ENCODE assay signal across 8 cellular contexts in the genomic region with DNA sequence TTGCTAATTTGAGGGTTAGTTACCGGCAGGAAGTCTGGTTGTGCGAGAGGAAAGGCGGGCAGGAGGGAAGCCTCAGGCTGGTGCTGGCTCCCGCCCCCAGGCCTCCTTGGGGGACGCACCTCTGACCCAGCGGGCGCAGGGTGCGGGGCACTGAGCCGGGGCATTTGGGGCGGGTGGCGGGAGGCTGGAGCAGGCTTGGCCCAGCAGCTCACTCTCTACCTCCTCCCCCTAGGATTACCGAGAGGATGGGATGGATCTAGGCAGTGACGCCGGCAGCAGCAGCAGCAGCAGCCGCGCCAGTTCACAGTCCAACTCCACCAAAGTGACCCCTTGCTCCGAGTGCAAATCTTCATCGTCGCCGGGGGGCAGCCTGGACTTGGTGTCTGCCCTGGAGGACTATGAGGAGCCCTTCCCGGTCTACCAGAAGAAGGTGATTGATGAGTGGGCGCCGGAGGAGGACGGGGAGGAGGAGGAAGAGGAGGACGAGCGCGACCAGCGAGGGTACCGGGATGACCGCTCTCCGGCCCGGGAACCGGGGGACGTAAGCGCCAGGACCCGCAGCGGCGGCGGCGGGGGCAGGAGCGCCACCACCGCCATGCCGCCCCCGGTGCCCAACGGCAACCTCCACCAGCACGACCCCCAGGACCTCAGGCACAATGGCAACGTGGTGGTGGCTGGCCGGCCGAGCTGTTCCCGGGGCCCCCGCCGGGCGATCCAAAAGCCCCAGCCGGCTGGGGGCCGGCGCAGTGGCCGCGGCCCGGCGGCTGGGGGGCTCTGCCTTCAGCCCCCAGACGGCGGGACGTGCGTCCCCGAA.
DNase-seq lines count a peak whose midpoint lies in the region; ATAC-seq and TF ChIP-seq lines count a peak whose summit lies in the region.

No MANE protein-coding gene starts in this region.

- DNase-seq in DMS153 treated with DMSO at 0.1 percent for 48 hours (lab: John Stamatoyannopoulos, UW; ENCODE audit: unreplicated experiment) (peak; percentile 66), NCI-H774 (lab: John Stamatoyannopoulos, UW) (peak; percentile 81), MCF 10A (ENCODE audit: unreplicated experiment) (peak; percentile 76), sciatic nerve (ENCODE audit: low spot score) (peak; percentile 75), NCI-H1417 (lab: John Stamatoyannopoulos, UW) (no peak), GDM1 (lab: John Stamatoyannopoulos, UW) (no peak)

- H3K27me3 ChIP-seq in iPS-15b (ENCODE audit: control insufficient read depth, insufficient read depth, low read length) = peaks cover 4% of the 10 kb centered on the region

- H3K4me1 ChIP-seq in iPS-15b (ENCODE audit: control insufficient read depth, insufficient read depth, low read length) = peaks cover 14% of the 10 kb centered on the region

- POLR2A ChIA-PET in MCF 10A (lab: Yijun Ruan, JAX) = interaction anchor here (0.5 to 10.3 kb wide), 15 partner anchors 11 to 1527 kb away, joined by 3 to 212 read pairs (median 6); no protein-coding TSS in a partner anchor

- peak overlapping the region; percentile 85 for H3K27ac Mint-ChIP-seq in MCF 10A (ENCODE audit: low read depth, unreplicated experiment)

- no peaks in the 10 kb centered on the region for H3K36me3 ChIP-seq in iPS-15b (ENCODE audit: control insufficient read depth, insufficient read depth, low read length)

- no peaks in the 10 kb centered on the region for H3K9me3 ChIP-seq in iPS-15b (ENCODE audit: control insufficient read depth, insufficient read depth, low read length)

- ATAC-seq in GM21825 (IDR thresholded peaks at IDR 0.05; ENCODE audit: unreplicated experiment) = peak; percentile 24
- peak; percentile 62 for ATAC-seq in sciatic nerve

- peak overlapping the region; percentile 88 for H3K4me3 ChIP-seq in iPS-15b (ENCODE audit: low read depth, low read length)

- BruUV-seq in MCF 10A (replicated peaks; lab: Mats Ljungman, UMichigan) = no TSS peak

- H3K36me3 Mint-ChIP-seq in MCF 10A (ENCODE audit: insufficient read depth, unreplicated experiment) = peaks cover 6% of the 10 kb centered on the region

- CTCF ChIA-PET in MCF 10A (lab: Yijun Ruan, JAX) = interaction anchor here (0.6 to 3.0 kb wide), 4 partner anchors 23 to 122 kb away, joined by 3 to 10 read pairs (median 4); no protein-coding TSS in a partner anchor

- H3K9ac ChIP-seq in iPS-15b (ENCODE audit: low read depth, low read length) = peak overlapping the region; percentile 47

- H3K4me3 Mint-ChIP-seq in MCF 10A (ENCODE audit: unreplicated experiment) = peak overlapping the region; percentile 81

- intact Hi-C loops in MCF 10A (cut with micrococcal nuclease) = loop anchor here (1.0 kb wide), 3 partner anchors 23 to 501 kb away; no protein-coding TSS in a partner anchor
- intact Hi-C loops in sciatic nerve (cut with DNase I) = no loop called here

- no peaks in the 10 kb centered on the region for H3K27me3 Mint-ChIP-seq in MCF 10A (ENCODE audit: insufficient read depth, unreplicated experiment)

- TF ChIP-seq CTCF in MCF 10A (IDR thresholded peaks at IDR 0.05; ENCODE audit: unreplicated experiment) = no peak

- H3K4me1 Mint-ChIP-seq in MCF 10A (ENCODE audit: insufficient read depth, unreplicated experiment) = peaks cover 40% of the 10 kb centered on the region

- H3K9me3 Mint-ChIP-seq in MCF 10A (ENCODE audit: unreplicated experiment) = no peaks in the 10 kb centered on the region

Comparison
In these comparisons a context has a peak if more than half of its experiments do, and no peak if none do; other contexts are left out.
1. DNase-seq: peak in DMS153 treated with DMSO at 0.1 percent for 48 hours (single experiment), NCI-H774 (single experiment), MCF 10A (single experiment) and sciatic nerve (single experiment); none in NCI-H1417 (0 of 3) and GDM1 (single experiment).